Comparison of ENCODE assay signal across 1 cellular context in genomic region chr5:173890195-173890951, GRCh38.
TF ChIP-seq lines count a peak whose summit lies in the region.

No MANE protein-coding gene starts in this region.

TF ChIP-seq in HepG2, 621 proteins besides CTCF, POLR2A, EP300 and RAD21 (continued from another document and continues in another):
- TF ChIP-seq RERE (CRISPR knock-in tag; IDR thresholded peaks at IDR 0.05; ENCODE audit: low read depth): no peak
- TF ChIP-seq STAG1 (CRISPR knock-in tag; IDR thresholded peaks at IDR 0.05): no peak; the same call in 1 of the 2 replicates
- TF ChIP-seq ZBTB4 (CRISPR knock-in tag; IDR thresholded peaks at IDR 0.05; ENCODE audit: borderline replicate concordance): peak; percentile 60; the same call in 1 of the 2 replicates
- no peak for TF ChIP-seq MIER3 (CRISPR knock-in tag; IDR thresholded peaks at IDR 0.05; ENCODE audit: borderline replicate concordance)
- TF ChIP-seq RXRB (CRISPR knock-in tag; IDR thresholded peaks at IDR 0.05; ENCODE audit: borderline replicate concordance): no peak
- TF ChIP-seq, protein P1, sequence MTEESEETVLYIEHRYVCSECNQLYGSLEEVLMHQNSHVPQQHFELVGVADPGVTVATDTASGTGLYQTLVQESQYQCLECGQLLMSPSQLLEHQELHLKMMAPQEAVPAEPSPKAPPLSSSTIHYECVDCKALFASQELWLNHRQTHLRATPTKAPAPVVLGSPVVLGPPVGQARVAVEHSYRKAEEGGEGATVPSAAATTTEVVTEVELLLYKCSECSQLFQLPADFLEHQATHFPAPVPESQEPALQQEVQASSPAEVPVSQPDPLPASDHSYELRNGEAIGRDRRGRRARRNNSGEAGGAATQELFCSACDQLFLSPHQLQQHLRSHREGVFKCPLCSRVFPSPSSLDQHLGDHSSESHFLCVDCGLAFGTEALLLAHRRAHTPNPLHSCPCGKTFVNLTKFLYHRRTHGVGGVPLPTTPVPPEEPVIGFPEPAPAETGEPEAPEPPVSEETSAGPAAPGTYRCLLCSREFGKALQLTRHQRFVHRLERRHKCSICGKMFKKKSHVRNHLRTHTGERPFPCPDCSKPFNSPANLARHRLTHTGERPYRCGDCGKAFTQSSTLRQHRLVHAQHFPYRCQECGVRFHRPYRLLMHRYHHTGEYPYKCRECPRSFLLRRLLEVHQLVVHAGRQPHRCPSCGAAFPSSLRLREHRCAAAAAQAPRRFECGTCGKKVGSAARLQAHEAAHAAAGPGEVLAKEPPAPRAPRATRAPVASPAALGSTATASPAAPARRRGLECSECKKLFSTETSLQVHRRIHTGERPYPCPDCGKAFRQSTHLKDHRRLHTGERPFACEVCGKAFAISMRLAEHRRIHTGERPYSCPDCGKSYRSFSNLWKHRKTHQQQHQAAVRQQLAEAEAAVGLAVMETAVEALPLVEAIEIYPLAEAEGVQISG (CRISPR knock-in tag; IDR thresholded peaks at IDR 0.05): 0 out of 2 replicates have a peak, but pooled peaks have one; percentile 15
- no peak for TF ChIP-seq ZNF891 (CRISPR knock-in tag; IDR thresholded peaks at IDR 0.05)
- TF ChIP-seq, protein P2, sequence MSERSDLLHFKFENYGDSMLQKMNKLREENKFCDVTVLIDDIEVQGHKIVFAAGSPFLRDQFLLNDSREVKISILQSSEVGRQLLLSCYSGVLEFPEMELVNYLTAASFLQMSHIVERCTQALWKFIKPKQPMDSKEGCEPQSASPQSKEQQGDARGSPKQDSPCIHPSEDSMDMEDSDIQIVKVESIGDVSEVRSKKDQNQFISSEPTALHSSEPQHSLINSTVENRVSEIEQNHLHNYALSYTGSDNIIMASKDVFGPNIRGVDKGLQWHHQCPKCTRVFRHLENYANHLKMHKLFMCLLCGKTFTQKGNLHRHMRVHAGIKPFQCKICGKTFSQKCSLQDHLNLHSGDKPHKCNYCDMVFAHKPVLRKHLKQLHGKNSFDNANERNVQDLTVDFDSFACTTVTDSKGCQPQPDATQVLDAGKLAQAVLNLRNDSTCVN (CRISPR knock-in tag; IDR thresholded peaks at IDR 0.05; ENCODE audit: borderline replicate concordance): no peak
- TF ChIP-seq, protein P3, sequence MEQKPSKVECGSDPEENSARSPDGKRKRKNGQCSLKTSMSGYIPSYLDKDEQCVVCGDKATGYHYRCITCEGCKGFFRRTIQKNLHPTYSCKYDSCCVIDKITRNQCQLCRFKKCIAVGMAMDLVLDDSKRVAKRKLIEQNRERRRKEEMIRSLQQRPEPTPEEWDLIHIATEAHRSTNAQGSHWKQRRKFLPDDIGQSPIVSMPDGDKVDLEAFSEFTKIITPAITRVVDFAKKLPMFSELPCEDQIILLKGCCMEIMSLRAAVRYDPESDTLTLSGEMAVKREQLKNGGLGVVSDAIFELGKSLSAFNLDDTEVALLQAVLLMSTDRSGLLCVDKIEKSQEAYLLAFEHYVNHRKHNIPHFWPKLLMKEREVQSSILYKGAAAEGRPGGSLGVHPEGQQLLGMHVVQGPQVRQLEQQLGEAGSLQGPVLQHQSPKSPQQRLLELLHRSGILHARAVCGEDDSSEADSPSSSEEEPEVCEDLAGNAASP (CRISPR knock-in tag; IDR thresholded peaks at IDR 0.05; ENCODE audit: borderline replicate concordance): no peak
- TF ChIP-seq NR2F6 (IDR thresholded peaks at IDR 0.05): no peak
- no peak for TF ChIP-seq NR2F6 (CRISPR knock-in tag; IDR thresholded peaks at IDR 0.05)
- no peak for TF ChIP-seq MED8 (CRISPR knock-in tag; IDR thresholded peaks at IDR 0.05; ENCODE audit: insufficient replicate concordance)
- TF ChIP-seq ZKSCAN8 (CRISPR knock-in tag; IDR thresholded peaks at IDR 0.05; ENCODE audit: borderline replicate concordance): no peak
- TF ChIP-seq ZFYVE20 (CRISPR knock-in tag; IDR thresholded peaks at IDR 0.05; ENCODE audit: borderline replicate concordance, low read depth): no peak
- TF ChIP-seq ZNF713 (CRISPR knock-in tag; IDR thresholded peaks at IDR 0.05): no peak
- TF ChIP-seq POGZ (CRISPR knock-in tag; IDR thresholded peaks at IDR 0.05): no peak
- TF ChIP-seq FOXP1 (IDR thresholded peaks at IDR 0.05): no peak
- no peak for TF ChIP-seq FOXP1 (CRISPR knock-in tag; IDR thresholded peaks at IDR 0.05)
- peak; percentile 52; the same call in 1 of the 2 replicates for TF ChIP-seq SALL1 (CRISPR knock-in tag; IDR thresholded peaks at IDR 0.05)
- TF ChIP-seq, protein P4, sequence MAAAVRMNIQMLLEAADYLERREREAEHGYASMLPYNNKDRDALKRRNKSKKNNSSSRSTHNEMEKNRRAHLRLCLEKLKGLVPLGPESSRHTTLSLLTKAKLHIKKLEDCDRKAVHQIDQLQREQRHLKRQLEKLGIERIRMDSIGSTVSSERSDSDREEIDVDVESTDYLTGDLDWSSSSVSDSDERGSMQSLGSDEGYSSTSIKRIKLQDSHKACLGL (CRISPR knock-in tag; IDR thresholded peaks at IDR 0.05): no peak
- no peak for TF ChIP-seq ZNF737 (CRISPR knock-in tag; IDR thresholded peaks at IDR 0.05; ENCODE audit: borderline replicate concordance)
- peak; percentile 90 for TF ChIP-seq ZBTB38 (CRISPR knock-in tag; IDR thresholded peaks at IDR 0.05)
- no peak for TF ChIP-seq ZNF337 (CRISPR knock-in tag; IDR thresholded peaks at IDR 0.05; ENCODE audit: borderline replicate concordance, low read depth)
- TF ChIP-seq CBFB (CRISPR knock-in tag; IDR thresholded peaks at IDR 0.05): no peak
- TF ChIP-seq ZBTB2 (CRISPR knock-in tag; IDR thresholded peaks at IDR 0.05; ENCODE audit: low read depth): no peak
- no peak for TF ChIP-seq JUNB (CRISPR knock-in tag; IDR thresholded peaks at IDR 0.05; ENCODE audit: borderline replicate concordance)
- no peak for TF ChIP-seq ZBTB37 (CRISPR knock-in tag; IDR thresholded peaks at IDR 0.05)
- TF ChIP-seq NFIC (IDR thresholded peaks at IDR 0.05; ENCODE audit: low read length): 0 out of 2 replicates have a peak, but pooled peaks have one; percentile 30
- TF ChIP-seq, protein P5, sequence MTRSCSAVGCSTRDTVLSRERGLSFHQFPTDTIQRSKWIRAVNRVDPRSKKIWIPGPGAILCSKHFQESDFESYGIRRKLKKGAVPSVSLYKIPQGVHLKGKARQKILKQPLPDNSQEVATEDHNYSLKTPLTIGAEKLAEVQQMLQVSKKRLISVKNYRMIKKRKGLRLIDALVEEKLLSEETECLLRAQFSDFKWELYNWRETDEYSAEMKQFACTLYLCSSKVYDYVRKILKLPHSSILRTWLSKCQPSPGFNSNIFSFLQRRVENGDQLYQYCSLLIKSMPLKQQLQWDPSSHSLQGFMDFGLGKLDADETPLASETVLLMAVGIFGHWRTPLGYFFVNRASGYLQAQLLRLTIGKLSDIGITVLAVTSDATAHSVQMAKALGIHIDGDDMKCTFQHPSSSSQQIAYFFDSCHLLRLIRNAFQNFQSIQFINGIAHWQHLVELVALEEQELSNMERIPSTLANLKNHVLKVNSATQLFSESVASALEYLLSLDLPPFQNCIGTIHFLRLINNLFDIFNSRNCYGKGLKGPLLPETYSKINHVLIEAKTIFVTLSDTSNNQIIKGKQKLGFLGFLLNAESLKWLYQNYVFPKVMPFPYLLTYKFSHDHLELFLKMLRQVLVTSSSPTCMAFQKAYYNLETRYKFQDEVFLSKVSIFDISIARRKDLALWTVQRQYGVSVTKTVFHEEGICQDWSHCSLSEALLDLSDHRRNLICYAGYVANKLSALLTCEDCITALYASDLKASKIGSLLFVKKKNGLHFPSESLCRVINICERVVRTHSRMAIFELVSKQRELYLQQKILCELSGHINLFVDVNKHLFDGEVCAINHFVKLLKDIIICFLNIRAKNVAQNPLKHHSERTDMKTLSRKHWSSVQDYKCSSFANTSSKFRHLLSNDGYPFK (CRISPR knock-in tag; IDR thresholded peaks at IDR 0.05; ENCODE audit: borderline replicate concordance): no peak
- TF ChIP-seq TCF12 (IDR thresholded peaks at IDR 0.05): no peak
- TF ChIP-seq TCF12 (CRISPR knock-in tag; IDR thresholded peaks at IDR 0.05): no peak
- no peak for TF ChIP-seq MAFG (CRISPR knock-in tag; IDR thresholded peaks at IDR 0.05)
- no peak for TF ChIP-seq TBL1XR1 (IDR thresholded peaks at IDR 0.05; ENCODE audit: borderline replicate concordance, low read length, partially characterized antibody)
- TF ChIP-seq ZNF138 (CRISPR knock-in tag; IDR thresholded peaks at IDR 0.05; ENCODE audit: low read depth): no peak
- no peak for TF ChIP-seq ZNF766 (CRISPR knock-in tag; IDR thresholded peaks at IDR 0.05; ENCODE audit: borderline replicate concordance)
- no peak for TF ChIP-seq ZMYM2 (CRISPR knock-in tag; IDR thresholded peaks at IDR 0.05)
- no peak for TF ChIP-seq POLR2G (IDR thresholded peaks at IDR 0.05; ENCODE audit: low read depth, low read length)
- TF ChIP-seq XBP1 (CRISPR knock-in tag; IDR thresholded peaks at IDR 0.05): no peak
- TF ChIP-seq REPIN1 (CRISPR knock-in tag; IDR thresholded peaks at IDR 0.05; ENCODE audit: borderline replicate concordance, low read depth): no peak
- TF ChIP-seq, protein P6, sequence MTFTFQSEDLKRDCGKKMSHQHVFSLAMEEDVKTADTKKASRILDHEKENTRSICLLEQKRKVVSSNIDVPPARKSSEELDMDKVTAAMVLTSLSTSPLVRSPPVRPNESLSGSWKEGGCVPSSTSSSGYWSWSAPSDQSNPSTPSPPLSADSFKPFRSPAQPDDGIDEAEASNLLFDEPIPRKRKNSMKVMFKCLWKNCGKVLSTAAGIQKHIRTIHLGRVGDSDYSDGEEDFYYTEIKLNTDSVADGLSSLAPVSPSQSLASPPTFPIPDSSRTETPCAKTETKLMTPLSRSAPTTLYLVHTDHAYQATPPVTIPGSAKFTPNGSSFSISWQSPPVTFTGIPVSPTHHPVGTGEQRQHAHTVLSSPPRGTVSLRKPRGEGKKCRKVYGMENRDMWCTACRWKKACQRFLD (CRISPR knock-in tag; IDR thresholded peaks at IDR 0.05; ENCODE audit: borderline replicate concordance): no peak
